36 cellular contexts compared by ENCODE assay signal in the genomic region with DNA sequence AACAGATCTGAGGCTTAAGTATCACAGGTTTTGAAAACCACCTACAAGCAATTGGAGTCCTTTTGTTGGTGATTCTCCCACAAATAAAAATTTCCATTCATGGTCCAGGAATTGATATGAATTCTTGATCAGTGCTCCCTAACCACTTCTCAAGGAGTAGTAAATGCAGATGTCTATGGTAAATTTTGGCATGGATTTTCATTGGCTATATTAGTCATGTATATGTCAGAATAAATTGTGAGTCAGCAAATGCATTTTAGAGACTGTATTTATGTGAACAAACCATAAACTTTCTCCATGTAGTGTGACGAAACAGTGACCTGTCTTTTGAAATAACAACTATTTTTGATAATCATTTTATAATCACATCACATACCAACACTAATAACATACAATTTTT.
"Had no signal": no experiment of that assay in that cellular context is flagged by ENCODE, and none has a peak within 500 bp of the region (broad histone marks: within the 10 kb centered on the region; RNA-seq: fewer than 3 reads in every experiment).

No MANE protein-coding gene starts in this region.

- H3K36me3 ChIP-seq: adrenal gland, WERI-Rb-1 had no signal

- H3K4me3 ChIP-seq: adrenal gland had no signal

- H3K9me3 Mint-ChIP-seq: activated naive CD8-positive, alpha-beta T cell treated with anti-CD3 and anti-CD28 coated beads for 36 hours; activated T-helper 1 cell treated with anti-CD3 and anti-CD28 coated beads, Interleukin-12 subunit alpha, Interleukin-12 subunit beta, Interleukin-2, Interleukin-4 antibody, amounts not matched to agents 30 ng/mL and 10 ng/mL and 1 ng/mL, durations not matched to agents 14 hours and 24 hours and 36 hours; activated T-helper 17 cell treated with anti-CD3 and anti-CD28 coated beads, Interleukin-2, amount 50 U/mL, for 72 hours; brain; WTC11 had no signal

- H3K4me1 ChIP-seq: adrenal gland had no signal

- H3K4me3 Mint-ChIP-seq: activated CD4-positive, alpha-beta memory T cell treated with anti-CD3 and anti-CD28 coated beads for 36 hours; activated CD4-positive, alpha-beta T cell treated with anti-CD3 and anti-CD28 coated beads for 36 hours; activated CD8-positive, alpha-beta T cell treated with anti-CD3 and anti-CD28 coated beads for 36 hours; activated naive CD4-positive, alpha-beta T cell treated with anti-CD3 and anti-CD28 coated beads for 36 hours; activated naive CD8-positive, alpha-beta T cell treated with anti-CD3 and anti-CD28 coated beads for 36 hours; activated T-cell treated with anti-CD3 and anti-CD28 coated beads, Interleukin-2, amount 50 U/mL, for 4 hours; activated T-cell treated with anti-CD3 and anti-CD28 coated beads, Interleukin-2, amount 50 U/mL, for 72 hours; activated T-helper 1 cell treated with anti-CD3 and anti-CD28 coated beads, Interleukin-12 subunit alpha, Interleukin-12 subunit beta, Interleukin-2, Interleukin-4 antibody, amounts not matched to agents 30 ng/mL and 10 ng/mL and 1 ng/mL, durations not matched to agents 14 hours and 24 hours and 36 hours; activated T-helper 17 cell treated with anti-CD3 and anti-CD28 coated beads, Interleukin-2, amount 50 U/mL, for 72 hours; brain; T-helper 1 cell treated with Interleukin-12 subunit alpha and Interleukin-12 subunit beta and Interleukin-4 antibody, amounts not matched to agents 30 μg/mL and 1 μg/mL, for 36 hours; T-helper 2 cell treated with Interferon-gamma antibody and Interleukin-4, amounts not matched to agents 5 μg/mL and 100 μg/mL, for 36 hours; WTC11 had no signal

- DNase-seq: activated CD4-positive, alpha-beta memory T cell treated with anti-CD3 and anti-CD28 coated beads for 36 hours; activated CD4-positive, alpha-beta T cell treated with anti-CD3 and anti-CD28 coated beads for 1 hour; activated CD4-positive, alpha-beta T cell treated with anti-CD3 and anti-CD28 coated beads for 36 hours; activated CD4-positive, alpha-beta T cell treated with anti-CD3 and anti-CD28 coated beads for 48 hours; activated CD4-positive, alpha-beta T cell treated with anti-CD3 and anti-CD28 coated beads, Interleukin-2, amount 50 U/mL, for 1 hour; activated CD4-positive, alpha-beta T cell treated with anti-CD3 and anti-CD28 coated beads, Interleukin-2, amount 50 U/mL, for 4 hours; activated CD4-positive, CD25-positive, alpha-beta regulatory T cell; activated CD8-positive, alpha-beta memory T cell treated with anti-CD3 and anti-CD28 coated beads, Interleukin-2, amount 50 U/mL, for 4 hours; activated CD8-positive, alpha-beta T cell treated with anti-CD3 and anti-CD28 coated beads for 36 hours; activated effector memory CD4-positive, alpha-beta T cell treated with anti-CD3 and anti-CD28 coated beads, Interleukin-2, amount 50 U/mL, for 16 hours; activated gamma-delta T cell treated with Interleukin-2 at 50 U/mL for 16 hours; activated naive CD4-positive, alpha-beta T cell; activated naive CD4-positive, alpha-beta T cell treated with anti-CD3 and anti-CD28 coated beads for 36 hours; activated naive CD4-positive, alpha-beta T cell treated with anti-CD3 and anti-CD28 coated beads, Interleukin-2, amount 50 U/mL, for 16 hours; activated naive CD8-positive, alpha-beta T cell treated with anti-CD3 and anti-CD28 coated beads for 36 hours; activated T-cell treated with anti-CD3 and anti-CD28 coated beads for 4 hours; activated T-cell treated with anti-CD3 and anti-CD28 coated beads, Interleukin-2, amount 50 U/mL, for 1 hour; activated T-cell treated with anti-CD3 and anti-CD28 coated beads, Interleukin-2, amount 50 U/mL, for 4 hours; activated T-cell treated with anti-CD3 and anti-CD28 coated beads, Interleukin-2, amount 50 U/mL, for 72 hours; adrenal gland; amniotic stem cell; aorta; central memory CD4-positive, alpha-beta T cell; T-helper 1 cell; T-helper 2 cell; T-helper 9 cell; WERI-Rb-1 had no signal

- ATAC-seq: activated CD4-positive, alpha-beta T cell treated with anti-CD3 and anti-CD28 coated beads for 36 hours; activated CD4-positive, CD25-positive, alpha-beta regulatory T cell treated with anti-CD3 and anti-CD28 coated beads, Interleukin-2, amount 50 U/mL, for 24 hours; activated CD8-positive, alpha-beta T cell treated with anti-CD3 and anti-CD28 coated beads for 36 hours; activated naive CD4-positive, alpha-beta T cell treated with anti-CD3 and anti-CD28 coated beads, Interleukin-2, amount 50 U/mL, for 72 hours; activated T-cell treated with anti-CD3 and anti-CD28 coated beads, Interleukin-2, amount 50 U/mL, for 4 hours; activated T-cell treated with anti-CD3 and anti-CD28 coated beads, Interleukin-2, amount 50 U/mL, for 72 hours; activated T-helper 17 cell treated with anti-CD3 and anti-CD28 coated beads, Interleukin-2, amount 50 U/mL, for 72 hours; WTC11 had no signal

- H3K27ac Mint-ChIP-seq: activated CD4-positive, alpha-beta memory T cell treated with anti-CD3 and anti-CD28 coated beads for 36 hours; activated CD4-positive, alpha-beta T cell treated with anti-CD3 and anti-CD28 coated beads for 36 hours; activated CD8-positive, alpha-beta T cell treated with anti-CD3 and anti-CD28 coated beads for 36 hours; activated naive CD4-positive, alpha-beta T cell treated with anti-CD3 and anti-CD28 coated beads for 36 hours; activated naive CD4-positive, alpha-beta T cell treated with anti-CD3 and anti-CD28 coated beads, Interleukin-2, amount 50 U/mL, for 72 hours; activated naive CD8-positive, alpha-beta T cell treated with anti-CD3 and anti-CD28 coated beads for 36 hours; activated T-cell treated with anti-CD3 and anti-CD28 coated beads, Interleukin-2, amount 50 U/mL, for 72 hours; activated T-helper 1 cell treated with anti-CD3 and anti-CD28 coated beads, Interleukin-12 subunit alpha, Interleukin-12 subunit beta, Interleukin-2, Interleukin-4 antibody, amounts not matched to agents 30 ng/mL and 10 ng/mL and 1 ng/mL, durations not matched to agents 14 hours and 24 hours and 36 hours; activated T-helper 17 cell treated with anti-CD3 and anti-CD28 coated beads, Interleukin-2, amount 50 U/mL, for 72 hours; brain; T-helper 1 cell treated with Interleukin-12 subunit alpha and Interleukin-12 subunit beta and Interleukin-4 antibody, amounts not matched to agents 30 μg/mL and 1 μg/mL, for 36 hours; T-helper 2 cell treated with Interferon-gamma antibody and Interleukin-4, amounts not matched to agents 5 μg/mL and 100 μg/mL, for 36 hours; WTC11 had no signal

- H3K27me3 ChIP-seq: adrenal gland had no signal

- H3K4me1 Mint-ChIP-seq: activated CD4-positive, alpha-beta T cell treated with anti-CD3 and anti-CD28 coated beads for 36 hours; activated naive CD8-positive, alpha-beta T cell treated with anti-CD3 and anti-CD28 coated beads for 36 hours; activated T-helper 17 cell treated with anti-CD3 and anti-CD28 coated beads, Interleukin-2, amount 50 U/mL, for 72 hours; brain had no signal

- H3K27me3 Mint-ChIP-seq: activated CD4-positive, alpha-beta memory T cell treated with anti-CD3 and anti-CD28 coated beads for 36 hours; activated CD4-positive, alpha-beta T cell treated with anti-CD3 and anti-CD28 coated beads for 36 hours; activated CD8-positive, alpha-beta T cell treated with anti-CD3 and anti-CD28 coated beads for 36 hours; activated naive CD8-positive, alpha-beta T cell treated with anti-CD3 and anti-CD28 coated beads for 36 hours; activated T-helper 17 cell treated with anti-CD3 and anti-CD28 coated beads, Interleukin-2, amount 50 U/mL, for 72 hours; brain had no signal

- H3K36me3 Mint-ChIP-seq: activated CD4-positive, alpha-beta memory T cell treated with anti-CD3 and anti-CD28 coated beads for 36 hours; activated naive CD4-positive, alpha-beta T cell treated with anti-CD3 and anti-CD28 coated beads, Interleukin-2, amount 50 U/mL, for 72 hours; activated naive CD8-positive, alpha-beta T cell treated with anti-CD3 and anti-CD28 coated beads for 36 hours; brain; WTC11 had no signal

- FAIRE-seq: astrocyte had no signal

- H3K27ac ChIP-seq: adrenal gland, WERI-Rb-1 had no signal
